9 cellular contexts compared by ENCODE assay signal in the genomic region with DNA sequence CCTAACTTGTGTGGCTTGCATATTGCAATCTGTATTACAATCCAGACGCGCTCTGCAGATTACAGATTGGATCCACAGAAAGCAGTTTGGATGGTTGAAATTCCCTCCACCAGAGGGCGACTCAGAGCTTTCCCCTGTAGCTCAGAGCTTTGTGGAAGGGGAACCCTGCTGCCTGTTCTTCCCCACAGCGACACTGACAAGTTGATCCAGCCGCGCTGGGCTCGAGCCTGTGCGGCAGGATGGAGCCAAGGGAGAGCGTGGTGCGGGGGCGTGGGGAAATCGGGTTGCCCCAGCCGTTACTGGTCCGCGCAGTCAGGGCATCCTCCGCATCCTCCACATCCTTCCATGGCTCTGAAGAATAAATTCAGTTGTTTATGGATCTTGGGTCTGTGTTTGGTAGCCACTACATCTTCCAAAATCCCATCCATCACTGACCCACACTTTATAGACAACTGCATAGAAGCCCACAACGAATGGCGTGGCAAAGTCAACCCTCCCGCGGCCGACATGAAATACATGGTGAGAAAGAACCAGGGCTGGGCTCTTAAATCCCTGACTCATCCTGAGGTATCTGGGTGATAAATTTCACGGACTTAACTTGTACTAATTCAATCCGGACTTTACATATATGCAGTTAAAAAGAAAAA. TPM values are rescaled to one million over a fixed set of nuclear protein-coding genes. Genes with fewer than 3 reads are reported as not detected.
DNase-seq lines count a peak whose midpoint lies in the region; ATAC-seq and TF ChIP-seq lines count a peak whose summit lies in the region.
"Had no signal": no experiment of that assay in that cellular context is flagged by ENCODE, and none has a peak within 500 bp of the region (broad histone marks: within the 10 kb centered on the region; RNA-seq: fewer than 3 reads in every experiment).

A gene with protein sequence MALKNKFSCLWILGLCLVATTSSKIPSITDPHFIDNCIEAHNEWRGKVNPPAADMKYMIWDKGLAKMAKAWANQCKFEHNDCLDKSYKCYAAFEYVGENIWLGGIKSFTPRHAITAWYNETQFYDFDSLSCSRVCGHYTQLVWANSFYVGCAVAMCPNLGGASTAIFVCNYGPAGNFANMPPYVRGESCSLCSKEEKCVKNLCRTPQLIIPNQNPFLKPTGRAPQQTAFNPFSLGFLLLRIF (plus strand): TSS at position 287 of the 647 bp plus-strand sequence. CDS start 59 bp downstream, at position 346.

- intact Hi-C loops in lower leg skin (cut with DNase I; ENCODE audit: low total_unique reads), result no loop called here

- DNase-seq in NCI-H2227 treated with DMSO at 0.1 percent for 48 hours (lab: John Stamatoyannopoulos, UW) (peak; percentile 89), ecto neural progenitor cell (ENCODE audit: low spot score) (peak; percentile 95), lower leg skin (ENCODE audit: low spot score in 2 of 2) (peak; percentile 87 to 96)
- DNase-seq in activated CD4-positive, alpha-beta T cell treated with anti-CD3 and anti-CD28 coated beads, Interleukin-2, amount 50 U/mL, for 24 hours (ENCODE audit: low read depth in 1 of 2, low spot score in 1 of 2), result peak; percentile 64 to 78
- DNase-seq in stimulated activated CD4-positive, alpha-beta T cell treated with anti-CD3 and anti-CD28 coated beads, Interleukin-4, amount 100 ng/mL, for 48 hours (ENCODE audit: low read depth in 2 of 2), result peak; percentile 74 to 78

- peak within 1 kb of the TSS; percentile 75 for H3K27ac ChIP-seq in ACC112 (ENCODE audit: low read depth, low read length)

- peak in 1 of 3 donors; percentile 67 for TF ChIP-seq CTCF in lower leg skin (IDR thresholded peaks at IDR 0.05)

- WGBS in lower leg skin, 2 donors, result 4 to 5% methylated on average over 23 of the region's 23 CpGs

- H3K4me1 ChIP-seq in ACC112 (ENCODE audit: control insufficient read depth, insufficient read depth, low read length, unreplicated experiment), result peaks cover 4% of the 10 kb centered on the region

- TF ChIP-seq POLR2A in lower leg skin (IDR thresholded peaks at IDR 0.05), result no peak

- ATAC-seq in GM18508 (IDR thresholded peaks at IDR 0.05; ENCODE audit: insufficient read depth, unreplicated experiment) (peak; percentile 46), HG02981 (IDR thresholded peaks at IDR 0.05; ENCODE audit: unreplicated experiment) (peak; percentile 59)

- no peaks in the 10 kb centered on the region for H3K27me3 ChIP-seq in ACC112 (ENCODE audit: insufficient read depth, low read length)

- H2AFZ ChIP-seq in ACC112 (ENCODE audit: low read length, unreplicated experiment), result peak within 1 kb of the TSS; percentile 84

- H3K79me2 ChIP-seq in ACC112 (ENCODE audit: control insufficient read depth, insufficient read depth, low read length, unreplicated experiment), result no peaks in the 10 kb centered on the region

- H3K4me3 ChIP-seq in ACC112 (ENCODE audit: low read depth, low read length) (peak within 1 kb of the TSS; percentile 74), lower leg skin (ENCODE audit: low read depth, poor library complexity, severe bottlenecking) (no peak within 1 kb of the TSS)

- no peaks in the 10 kb centered on the region for H3K36me3 ChIP-seq in ACC112 (ENCODE audit: insufficient read depth, low read length)

RNA-seq across cellular contexts. Expression of the gene that starts here (rescaled TPM):
- not detected for total RNA-seq in lower leg skin
- total RNA-seq: T-helper 1 cell treated with Interleukin-12 subunit alpha and Interleukin-12 subunit beta and Interleukin-4 antibody, amounts not matched to agents 30 ng/mL and 1 ng/mL, for 36 hours had no signal

Comparison
In these comparisons a context has a peak if more than half of its experiments do, and no peak if none do; other contexts are left out.
1. Peak in DNase-seq in lower leg skin; RNA of the gene not detected or under 1 TPM.